In genomic region chr2:152405206-152406118, GRCh38 we compare ENCODE assay signal across 10 cellular contexts.
DNase-seq lines count a peak whose midpoint lies in the region; ATAC-seq and TF ChIP-seq lines count a peak whose summit lies in the region.
"Had no signal": no experiment of that assay in that cellular context is flagged by ENCODE, and none has a peak within 500 bp of the region (broad histone marks: within the 10 kb centered on the region; RNA-seq: fewer than 3 reads in every experiment).

No MANE protein-coding gene starts in this region.

- H3K36me3 Mint-ChIP-seq in activated naive CD8-positive, alpha-beta T cell treated with anti-CD3 and anti-CD28 coated beads, Interleukin-2, amount 50 U/mL, for 24 hours (ENCODE audit: low read depth): no peaks in the 10 kb centered on the region
- H3K36me3 Mint-ChIP-seq: activated naive CD8-positive, alpha-beta T cell had no signal

- WGBS in spleen, 5 donors: 77 to 88% (median 80%) methylated on average over 2 of the region's 2 CpGs

- H3K79me2 ChIP-seq in fibroblast of lung (ENCODE audit: control insufficient read depth, insufficient read depth, low read length): peaks cover 16% of the 10 kb centered on the region

- H3K4me3 Mint-ChIP-seq in activated naive CD8-positive, alpha-beta T cell treated with anti-CD3 and anti-CD28 coated beads, Interleukin-2, amount 50 U/mL, for 24 hours: no peak overlapping the region
- H3K4me3 Mint-ChIP-seq: activated naive CD8-positive, alpha-beta T cell had no signal

- peak; percentile 11 for ATAC-seq in GM19351 (IDR thresholded peaks at IDR 0.05; ENCODE audit: unreplicated experiment)
- ATAC-seq in activated naive CD8-positive, alpha-beta T cell treated with anti-CD3 and anti-CD28 coated beads, Interleukin-2, amount 50 U/mL, for 24 hours: no peak

- no peaks in the 10 kb centered on the region for H3K27me3 ChIP-seq in fibroblast of lung (ENCODE audit: control insufficient read depth, insufficient read depth, low read length)
- H3K27me3 ChIP-seq in spleen (replicated peaks in 1 of 7): no peaks in the 10 kb centered on the region

- H3K4me3 ChIP-seq in fibroblast of lung (replicated peaks in 1 of 4; ENCODE audit: control extremely low read depth in 1 of 4, insufficient read depth in 1 of 4, low read depth in 3 of 4, low read length in 4 of 4) (no peak overlapping the region), spleen (no peak overlapping the region)

- H2AFZ ChIP-seq in fibroblast of lung (ENCODE audit: low read length): no peak overlapping the region

- DNase-seq in HuH-7 (ENCODE audit: low spot score): peak; percentile 57
- DNase-seq in fibroblast of lung (ENCODE audit: low read depth in 2 of 2): peak in 1 of 2 donors; percentile 44
- no peak for DNase-seq in spleen
- no peak for DNase-seq in activated naive CD8-positive, alpha-beta T cell treated with anti-CD3 and anti-CD28 coated beads, Interleukin-2, amount 50 U/mL, for 24 hours
- no peak for DNase-seq in NCI-H345 treated with DMSO at 0.1 percent for 48 hours (lab: John Stamatoyannopoulos, UW; ENCODE audit: unreplicated experiment)
- DNase-seq in anterior cingulate cortex (lab: John Stamatoyannopoulos, UW): no peak
- no peak for DNase-seq in foreskin melanocyte
- DNase-seq: stimulated activated CD4-positive, alpha-beta T cell treated with anti-CD3 and anti-CD28 coated beads, Interleukin-4, amount 100 ng/mL, for 24 hours had no signal

- H3K4me1 Mint-ChIP-seq in activated naive CD8-positive, alpha-beta T cell treated with anti-CD3 and anti-CD28 coated beads, Interleukin-2, amount 50 U/mL, for 24 hours: peaks cover 28% of the 10 kb centered on the region

- peak overlapping the region; percentile 40 for H3K4me2 ChIP-seq in fibroblast of lung (ENCODE audit: extremely low read depth, insufficient read depth, low read length)

- no peak for TF ChIP-seq CTCF in fibroblast of lung (conservative IDR thresholded peaks at IDR 0.05 in 1 of 2, IDR thresholded peaks at IDR 0.05 in 1 of 2; ENCODE audit: low read depth in 1 of 2, low read length in 2 of 2)
- TF ChIP-seq CTCF in spleen (IDR thresholded peaks at IDR 0.05 in 8 of 11, conservative IDR thresholded peaks at IDR 0.05 in 3 of 11): no peak

- H3K9me3 ChIP-seq in fibroblast of lung (ENCODE audit: control insufficient read depth, insufficient read depth, low read depth, low read length) (no peaks in the 10 kb centered on the region), spleen (no peaks in the 10 kb centered on the region)

- no peaks in the 10 kb centered on the region for H3K9me3 Mint-ChIP-seq in activated naive CD8-positive, alpha-beta T cell treated with anti-CD3 and anti-CD28 coated beads, Interleukin-2, amount 50 U/mL, for 24 hours

- H3K27me3 Mint-ChIP-seq in activated naive CD8-positive, alpha-beta T cell treated with anti-CD3 and anti-CD28 coated beads, Interleukin-2, amount 50 U/mL, for 24 hours: peaks cover 6% of the 10 kb centered on the region

- H3K27ac ChIP-seq in fibroblast of lung (ENCODE audit: insufficient read depth, low read length): peak overlapping the region; percentile 23
- peak overlapping the region in 5 of 8 donors; percentile 12 to 69 (median 30) for H3K27ac ChIP-seq in spleen

- no peak overlapping the region for H3K9ac ChIP-seq in fibroblast of lung (ENCODE audit: insufficient read depth, low read length)

- peaks cover 7% of the 10 kb centered on the region for H3K4me1 ChIP-seq in fibroblast of lung (ENCODE audit: control insufficient read depth, extremely low read depth, insufficient read depth, low read length)
- peaks cover 0 to 61% (median 35%) of the 10 kb centered on the region in 6 donors for H3K4me1 ChIP-seq in spleen

- intact Hi-C loops in spleen (cut with DNase I; ENCODE audit: low total_unique reads): no loop called here

- no peak overlapping the region for H3K27ac Mint-ChIP-seq in activated naive CD8-positive, alpha-beta T cell treated with anti-CD3 and anti-CD28 coated beads, Interleukin-2, amount 50 U/mL, for 24 hours
- H3K27ac Mint-ChIP-seq: activated naive CD8-positive, alpha-beta T cell had no signal

- H4K20me1 ChIP-seq in fibroblast of lung (ENCODE audit: control insufficient read depth, extremely low read depth, insufficient read depth, low read length): no peaks in the 10 kb centered on the region

- TF ChIP-seq POLR2A in spleen (IDR thresholded peaks at IDR 0.05): no peak

- H3K36me3 ChIP-seq in fibroblast of lung (ENCODE audit: control insufficient read depth, insufficient read depth, low read length) (no peaks in the 10 kb centered on the region), spleen (no peaks in the 10 kb centered on the region)
